Comparison of ENCODE assay signal across 1 cellular context in the genomic region with DNA sequence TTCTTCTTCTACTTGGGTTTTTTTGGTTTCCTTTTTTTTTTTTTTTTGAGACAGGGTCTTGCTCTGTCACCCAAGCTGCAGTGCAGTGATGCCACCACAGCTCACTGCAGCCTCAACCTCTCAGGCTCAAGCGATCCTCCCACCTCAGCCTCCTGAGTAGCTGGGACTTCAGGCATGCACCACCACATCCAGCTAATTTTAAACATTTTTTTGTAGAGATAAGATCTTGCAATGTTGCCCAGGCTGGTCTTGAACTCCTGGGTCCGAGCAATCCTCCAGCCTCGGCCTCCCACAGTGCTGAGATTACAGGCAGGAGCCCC.
A peak's percentile ranks its signal among the peaks of the same experiment; 100 is the strongest.
TF ChIP-seq lines count a peak whose summit lies in the region.

No MANE protein-coding gene starts in this region.

TF ChIP-seq in HepG2, 621 proteins besides CTCF, POLR2A, EP300 and RAD21:
- TF ChIP-seq SAFB2 (CRISPR knock-in tag; IDR thresholded peaks at IDR 0.05; ENCODE audit: borderline replicate concordance, low read depth) (0 out of 2 replicates have a peak, but pooled peaks have one; percentile 76), DNMT1 (CRISPR knock-in tag; IDR thresholded peaks at IDR 0.05) (0 out of 2 replicates have a peak, but pooled peaks have one; percentile 27)
- TF ChIP-seq, protein P1, sequence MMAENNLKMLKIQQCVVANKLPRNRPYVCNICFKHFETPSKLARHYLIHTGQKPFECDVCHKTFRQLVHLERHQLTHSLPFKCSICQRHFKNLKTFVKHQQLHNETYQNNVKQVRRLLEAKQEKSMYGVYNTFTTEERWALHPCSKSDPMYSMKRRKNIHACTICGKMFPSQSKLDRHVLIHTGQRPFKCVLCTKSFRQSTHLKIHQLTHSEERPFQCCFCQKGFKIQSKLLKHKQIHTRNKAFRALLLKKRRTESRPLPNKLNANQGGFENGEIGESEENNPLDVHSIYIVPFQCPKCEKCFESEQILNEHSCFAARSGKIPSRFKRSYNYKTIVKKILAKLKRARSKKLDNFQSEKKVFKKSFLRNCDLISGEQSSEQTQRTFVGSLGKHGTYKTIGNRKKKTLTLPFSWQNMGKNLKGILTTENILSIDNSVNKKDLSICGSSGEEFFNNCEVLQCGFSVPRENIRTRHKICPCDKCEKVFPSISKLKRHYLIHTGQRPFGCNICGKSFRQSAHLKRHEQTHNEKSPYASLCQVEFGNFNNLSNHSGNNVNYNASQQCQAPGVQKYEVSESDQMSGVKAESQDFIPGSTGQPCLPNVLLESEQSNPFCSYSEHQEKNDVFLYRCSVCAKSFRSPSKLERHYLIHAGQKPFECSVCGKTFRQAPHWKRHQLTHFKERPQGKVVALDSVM (CRISPR knock-in tag; IDR thresholded peaks at IDR 0.05) = peak; percentile 75
